Comparison of ENCODE assay signal across 10 cellular contexts in genomic region chr11:62669420-62670161, GRCh38. TPM values are rescaled to one million over a fixed set of nuclear protein-coding genes. Genes with fewer than 3 reads are reported as not detected.
DNase-seq lines count a peak whose midpoint lies in the region; ATAC-seq, FAIRE-seq and TF ChIP-seq lines count a peak whose summit lies in the region.
"Had no signal": no experiment of that assay in that cellular context is flagged by ENCODE, and none has a peak within 500 bp of the region (broad histone marks: within the 10 kb centered on the region; RNA-seq: fewer than 3 reads in every experiment).

No MANE protein-coding gene starts in this region.

- peak; percentile 20 for ATAC-seq in body of pancreas
- ATAC-seq in pancreas, result peak; percentile 24 to 50 (median 38)
- no peak for ATAC-seq in GM18870 (IDR thresholded peaks at IDR 0.05; ENCODE audit: unreplicated experiment)

- H3K27me3 Mint-ChIP-seq in T-helper 1 cell treated with Interleukin-12 subunit alpha and Interleukin-12 subunit beta and Interleukin-4 antibody, amounts not matched to agents 30 μg/mL and 1 μg/mL, for 36 hours (ENCODE audit: low read depth), result no peaks in the 10 kb centered on the region
- H3K27me3 Mint-ChIP-seq: dendritic cell treated with granulocyte-macrophage colony-stimulating factor and Interleukin-4, amounts not matched to agents 40 ng/mL and 50 ng/mL, for 4 days had no signal

- H3K9me3 Mint-ChIP-seq in T-helper 1 cell treated with Interleukin-12 subunit alpha and Interleukin-12 subunit beta and Interleukin-4 antibody, amounts not matched to agents 30 μg/mL and 1 μg/mL, for 36 hours, result no peaks in the 10 kb centered on the region
- H3K9me3 Mint-ChIP-seq: dendritic cell treated with granulocyte-macrophage colony-stimulating factor and Interleukin-4, amounts not matched to agents 40 ng/mL and 50 ng/mL, for 4 days had no signal

- peak overlapping the region; percentile 39 to 96 (median 63) for H3K27ac ChIP-seq in body of pancreas
- peak overlapping the region in 3 of 4 donors; percentile 10 to 86 (median 29) for H3K27ac ChIP-seq in pancreas

- H3K4me3 ChIP-seq in body of pancreas (no peak overlapping the region), pancreas (no peak overlapping the region)

- TF ChIP-seq POLR2A in body of pancreas (IDR thresholded peaks at IDR 0.05) (no peak), H54 (IDR thresholded peaks at IDR 0.05; ENCODE audit: low read depth, low read length) (no peak)

- H3K36me3 Mint-ChIP-seq in T-helper 1 cell treated with Interleukin-12 subunit alpha and Interleukin-12 subunit beta and Interleukin-4 antibody, amounts not matched to agents 30 μg/mL and 1 μg/mL, for 36 hours (ENCODE audit: low read depth), result peaks cover 24% of the 10 kb centered on the region

- peaks cover 68% of the 10 kb centered on the region for H3K4me1 ChIP-seq in body of pancreas
- peaks cover 11 to 45% (median 30%) of the 10 kb centered on the region in 3 donors for H3K4me1 ChIP-seq in pancreas

- H3K36me3 ChIP-seq in body of pancreas (replicated peaks in 1 of 2; ENCODE audit: insufficient read depth in 1 of 2, low read depth in 2 of 2) (no peaks in the 10 kb centered on the region), pancreas (no peaks in the 10 kb centered on the region)

- peak overlapping the region; percentile 51 for H3K4me3 Mint-ChIP-seq in T-helper 1 cell treated with Interleukin-12 subunit alpha and Interleukin-12 subunit beta and Interleukin-4 antibody, amounts not matched to agents 30 μg/mL and 1 μg/mL, for 36 hours

- intact Hi-C loops in body of pancreas (cut with DNase I) (no loop called here), pancreas (cut with DNase I) (no loop called here)

- DNase-seq in T-helper 1 cell (no peak), NCI-H69 (lab: John Stamatoyannopoulos, UW) (peak; percentile 45), body of pancreas (peak; percentile 65 to 83 (median 79)), pancreas (peak in 5 of 6 donors; percentile 69 to 81 (median 71)), iPS-NIHi7 (ENCODE audit: extremely low spot score) (no peak), H54 (ENCODE audit: insufficient read length, low spot score) (no peak)
- DNase-seq: activated CD4-positive, alpha-beta T cell treated with anti-CD3 and anti-CD28 coated beads, Interleukin-2, amount 50 U/mL, for 1 hour had no signal

- peaks cover 27% of the 10 kb centered on the region for H3K4me1 Mint-ChIP-seq in T-helper 1 cell treated with Interleukin-12 subunit alpha and Interleukin-12 subunit beta and Interleukin-4 antibody, amounts not matched to agents 30 μg/mL and 1 μg/mL, for 36 hours (ENCODE audit: low read depth)

- peak overlapping the region; percentile 84 for H3K27ac Mint-ChIP-seq in T-helper 1 cell treated with Interleukin-12 subunit alpha and Interleukin-12 subunit beta and Interleukin-4 antibody, amounts not matched to agents 30 μg/mL and 1 μg/mL, for 36 hours

- TF ChIP-seq CTCF in body of pancreas (IDR thresholded peaks at IDR 0.05) (no peak), pancreas (IDR thresholded peaks at IDR 0.05) (no peak)

- no peak for FAIRE-seq in pancreas (lab: Jason Lieb, UNC)
- no peak for FAIRE-seq in H54 (lab: Jason Lieb, UNC)

- WGBS in body of pancreas, 2 donors, result 31 to 49% methylated on average over 4 of the region's 4 CpGs
- 34 to 46% methylated on average over 4 of the region's 4 CpGs for WGBS in pancreas, 2 donors

- H3K9me3 ChIP-seq in body of pancreas (no peaks in the 10 kb centered on the region), pancreas (no peaks in the 10 kb centered on the region)

- H3K27me3 ChIP-seq in body of pancreas, result no peaks in the 10 kb centered on the region
- no peaks in the 10 kb centered on the region for H3K27me3 ChIP-seq in pancreas

RNA-seq across cellular contexts. Expression of gene UQCC3, which starts 1.9 kb away (rescaled TPM):
- 10 to 100 TPM; 10.4 to 12.9 TPM for total RNA-seq in body of pancreas
- total RNA-seq in pancreas, result 1 to 10 TPM; 3.2 to 4.9 (median 3.6) TPM
- polyA plus RNA-seq in pancreas, result 10 to 100 TPM; 14.1 to 17.3 TPM

RNA-seq across cellular contexts. Expression of gene LBHD1, which starts 2.5 kb away (rescaled TPM):
- 1 to 10 TPM; 4.9 to 5.6 TPM for total RNA-seq in body of pancreas
- 1 to 10 TPM; 1.4 to 4.0 (median 2.8) TPM for total RNA-seq in pancreas
- polyA plus RNA-seq in pancreas, result 10 to 100 TPM in 1 of 2 donors, 1 to 10 TPM in 1; 7.1 to 21.7 TPM

RNA-seq across cellular contexts. Expression of gene CSKMT, which starts 4.5 kb away (rescaled TPM):
- total RNA-seq in body of pancreas, result 100 to 1,000 TPM in 1 of 2 donors, 1 to 10 TPM in 1; 5.4 to 110 TPM
- total RNA-seq in pancreas, result 10 to 100 TPM in 1 of 6 donors, 1 to 10 TPM in 5; 4.0 to 11.0 (median 7.3) TPM
- 10 to 100 TPM; 19.6 to 25.4 TPM for polyA plus RNA-seq in pancreas

RNA-seq across cellular contexts. Expression of gene C11orf98, which starts 4.6 kb away (rescaled TPM):
- total RNA-seq in body of pancreas (10 to 100 TPM; 18.2 to 24.4 TPM), pancreas (10 to 100 TPM; 13.2 to 21.3 (median 16.9) TPM)
- polyA plus RNA-seq in pancreas, result 10 to 100 TPM; 56.3 to 70.8 TPM

RNA-seq across cellular contexts. Expression of gene UBXN1, which starts 9.3 kb away (rescaled TPM):
- total RNA-seq in body of pancreas, result 100 to 1,000 TPM; 129 to 204 TPM
- 10 to 100 TPM; 37.7 to 67.7 (median 51.9) TPM for total RNA-seq in pancreas
- 100 to 1,000 TPM in 1 of 2 donors, 10 to 100 TPM in 1; 86.0 to 104 TPM for polyA plus RNA-seq in pancreas

Comparison
In these comparisons a context has a peak if more than half of its experiments do, and no peak if none do; other contexts are left out.
1. DNase-seq: peak in NCI-H69 (single experiment), body of pancreas (4 of 4) and pancreas (5 of 6); none in T-helper 1 cell (0 of 5), iPS-NIHi7 (single experiment) and H54 (single experiment).